8 cellular contexts compared by ENCODE assay signal in genomic region chr4:22389240-22389871, GRCh38.
DNase-seq lines count a peak whose midpoint lies in the region; ATAC-seq and TF ChIP-seq lines count a peak whose summit lies in the region.

No MANE protein-coding gene starts in this region.

- no peak overlapping the region for H3K27ac ChIP-seq in coronary artery
- no peak overlapping the region for H3K27ac ChIP-seq in right lobe of liver

- peaks cover 0 to 38% (median 12%) of the 10 kb centered on the region in 4 donors for H3K36me3 ChIP-seq in right lobe of liver

- DNase-seq in GM03348 (ENCODE audit: low spot score) (peak; percentile 59), M059J (ENCODE audit: low read depth) (peak; percentile 64), SKM-1 treated with dmso at 0.1 percent for 144 hours (lab: John Stamatoyannopoulos, UW; ENCODE audit: unreplicated experiment) (peak; percentile 65), coronary artery (ENCODE audit: low spot score) (no peak), right lobe of liver (peak in 1 of 3 donors; percentile 30), stromal cell of bone marrow (ENCODE audit: low read depth) (peak; percentile 67)

- H3K27me3 ChIP-seq in right lobe of liver: no peaks in the 10 kb centered on the region

- TF ChIP-seq POLR2A in right lobe of liver (IDR thresholded peaks at IDR 0.05): no peak

- H3K4me1 ChIP-seq in right lobe of liver: no peaks in the 10 kb centered on the region

- WGBS in right lobe of liver (ENCODE audit: insufficient coverage, low coverage, low lambda C conversion rate, missing lambda C conversion rate): 41% methylated on average over 3 of the region's 3 CpGs

- no peaks in the 10 kb centered on the region for H3K9me3 ChIP-seq in right lobe of liver

- intact Hi-C loops in right lobe of liver (cut with DNase I): loop anchor here (10.0 kb wide), 2 partner anchors 155 to 595 kb away; no protein-coding TSS in a partner anchor

- ATAC-seq in GM21529 (IDR thresholded peaks at IDR 0.05; ENCODE audit: unreplicated experiment): peak; percentile 87
- peak; percentile 76 to 92 (median 82) for ATAC-seq in right lobe of liver
- ATAC-seq in HG02981 (IDR thresholded peaks at IDR 0.05; ENCODE audit: unreplicated experiment): no peak

- TF ChIP-seq CTCF in coronary artery (IDR thresholded peaks at IDR 0.05) (peak; percentile 62), right lobe of liver (IDR thresholded peaks at IDR 0.05) (peak; percentile 66 to 78 (median 69))

- H3K4me3 ChIP-seq in coronary artery: no peak overlapping the region
- no peak overlapping the region for H3K4me3 ChIP-seq in right lobe of liver
